Comparison of ENCODE assay signal across 9 cellular contexts in the genomic region with DNA sequence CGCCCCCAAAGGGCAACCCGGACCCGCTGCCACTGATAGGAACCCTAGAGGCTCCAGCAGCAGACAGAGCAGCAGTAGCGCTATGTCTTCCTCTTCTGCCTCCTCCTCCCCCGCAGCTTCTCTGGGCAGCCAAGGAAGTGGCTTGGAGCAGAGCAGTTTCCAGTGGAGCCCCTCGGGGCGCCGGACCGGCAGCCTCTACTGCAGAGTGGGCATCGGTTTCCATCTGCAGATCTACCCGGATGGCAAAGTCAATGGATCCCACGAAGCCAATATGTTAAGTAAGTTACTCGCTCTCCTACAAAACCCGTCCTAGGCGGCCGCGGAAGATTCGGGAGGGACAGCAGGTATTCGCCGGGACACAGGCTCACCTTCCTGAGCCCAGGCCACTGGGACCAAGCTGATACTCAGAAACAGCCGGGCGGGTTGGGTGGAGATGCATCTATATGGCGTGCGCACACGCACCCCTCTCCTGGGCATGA. TPM values are rescaled to one million over a fixed set of nuclear protein-coding genes. Genes with fewer than 3 reads are reported as not detected.
DNase-seq lines count a peak whose midpoint lies in the region; ATAC-seq lines count a peak whose summit lies in the region.
"Had no signal": no experiment of that assay in that cellular context is flagged by ENCODE, and none has a peak within 500 bp of the region (broad histone marks: within the 10 kb centered on the region; RNA-seq: fewer than 3 reads in every experiment).

No MANE protein-coding gene starts in this region.

- H3K4me3 ChIP-seq in HUES64 (ENCODE audit: low read length) (peak overlapping the region; percentile 42), stomach smooth muscle (ENCODE audit: low read length in 2 of 2) (peak overlapping the region; percentile 85 to 99)
- H3K4me3 ChIP-seq: right lobe of liver had no signal

- H3K27ac ChIP-seq in HUES64 (ENCODE audit: low read depth, low read length), result no peak overlapping the region
- H3K27ac ChIP-seq in stomach smooth muscle (ENCODE audit: low read length), result peak overlapping the region; percentile 69
- H3K27ac ChIP-seq: right lobe of liver had no signal

- DNase-seq in amniotic epithelial cell (ENCODE audit: low read depth) (peak; percentile 47), iPS-NIHi11 (ENCODE audit: low spot score) (peak; percentile 47), NCI-H1092 treated with DMSO at 0.1 percent for 48 hours (lab: John Stamatoyannopoulos, UW) (no peak), dedifferentiated amniotic fluid mesenchymal stem cell (ENCODE audit: extremely low spot score) (no peak)
- DNase-seq: right lobe of liver had no signal

- no peak for ATAC-seq in HG02973 (IDR thresholded peaks at IDR 0.05; ENCODE audit: unreplicated experiment)

- H3K4me1 ChIP-seq in ES-I3 (ENCODE audit: insufficient read depth, low read length), result no peaks in the 10 kb centered on the region
- H3K4me1 ChIP-seq in HUES64 (ENCODE audit: insufficient read depth, low read length), result peaks cover 8% of the 10 kb centered on the region; the same call in 1 of the 2 replicates
- peaks cover 13% of the 10 kb centered on the region for H3K4me1 ChIP-seq in stomach smooth muscle (ENCODE audit: control insufficient read depth, insufficient read depth, low read length)

- H3K36me3 ChIP-seq in ES-I3 (ENCODE audit: insufficient read depth, low read length) (no peaks in the 10 kb centered on the region), HUES64 (ENCODE audit: insufficient read depth, low read length) (no peaks in the 10 kb centered on the region), stomach smooth muscle (ENCODE audit: control insufficient read depth in 2 of 2, insufficient read depth in 2 of 2, low read length in 2 of 2) (no peaks in the 10 kb centered on the region)
- H3K36me3 ChIP-seq: right lobe of liver had no signal

- H3K9ac ChIP-seq in ES-I3 (ENCODE audit: low read depth, low read length), result peak overlapping the region; percentile 41; the same call in 1 of the 2 replicates
- H3K9ac ChIP-seq in HUES64 (ENCODE audit: low read depth, low read length), result no peak overlapping the region
- H3K9ac ChIP-seq in stomach smooth muscle (ENCODE audit: low read length in 2 of 2), result peak overlapping the region; percentile 71 to 93

- H3K9me3 ChIP-seq in ES-I3 (ENCODE audit: control insufficient read depth, insufficient read depth, low read length) (no peaks in the 10 kb centered on the region), HUES64 (ENCODE audit: insufficient read depth, low read depth, low read length) (no peaks in the 10 kb centered on the region), stomach smooth muscle (ENCODE audit: control insufficient read depth in 2 of 2, low read length in 2 of 2) (no peaks in the 10 kb centered on the region)
- H3K9me3 ChIP-seq: right lobe of liver had no signal

- peaks cover 100% of the 10 kb centered on the region for H3K27me3 ChIP-seq in HUES64 (ENCODE audit: insufficient read depth, low read length)
- H3K27me3 ChIP-seq in stomach smooth muscle (ENCODE audit: control insufficient read depth in 1 of 2, insufficient read depth in 2 of 2, low read length in 2 of 2), result peaks cover 23 to 25% of the 10 kb centered on the region in 2 donors

- WGBS in HUES64, result 4% methylated on average over 25 of the region's 25 CpGs

RNA-seq across cellular contexts. Expression of gene FGF5, which starts 0.5 kb away (rescaled TPM):
- polyA plus RNA-seq in HUES64 (2013, experiment 1 of 2), result not detected
- polyA plus RNA-seq in HUES64 (2013, experiment 2 of 2), result not detected

Comparison
In these comparisons a context has a peak if more than half of its experiments do, and no peak if none do; other contexts are left out.
1. DNase-seq: peak in amniotic epithelial cell (single experiment) and iPS-NIHi11 (single experiment); none in NCI-H1092 treated with DMSO at 0.1 percent for 48 hours (single experiment) and dedifferentiated amniotic fluid mesenchymal stem cell (single experiment).